ENCODE assay signal across 8 cellular contexts in the genomic region with DNA sequence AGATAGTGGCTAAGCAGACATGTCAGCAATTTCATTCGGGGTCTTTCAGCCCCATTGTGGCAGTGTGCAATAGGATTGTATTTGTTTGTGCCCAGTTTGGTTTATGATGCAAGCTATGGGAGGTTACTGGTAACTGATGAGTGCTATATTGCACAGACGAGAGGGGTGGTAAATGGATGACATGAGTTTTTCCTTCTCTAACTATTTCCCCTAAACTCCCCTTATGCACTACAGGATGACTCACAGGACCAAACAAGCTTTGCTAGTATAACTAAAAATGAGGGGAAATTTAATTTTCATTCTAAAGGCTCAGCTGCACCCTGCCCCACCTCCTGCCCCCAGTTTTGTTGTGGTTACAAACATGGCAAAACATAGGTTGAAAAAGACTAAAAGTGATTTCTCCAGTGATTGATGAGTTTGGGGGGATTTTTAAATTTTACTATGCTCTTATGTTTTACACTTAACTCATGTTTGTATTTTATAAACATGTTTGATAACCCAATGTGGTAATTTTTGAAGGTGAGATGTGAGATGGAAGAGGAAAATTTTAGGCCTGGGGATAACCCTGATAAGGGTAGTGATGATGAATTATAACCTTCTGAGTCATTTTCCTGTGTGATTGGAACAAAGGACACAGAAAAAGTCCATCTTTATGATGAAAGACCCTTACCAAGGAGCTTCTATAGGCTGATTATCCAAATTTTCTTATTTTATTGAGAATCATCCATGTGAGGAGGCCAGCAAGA.
DNase-seq lines count a peak whose midpoint lies in the region; ATAC-seq, FAIRE-seq and TF ChIP-seq lines count a peak whose summit lies in the region.

No MANE protein-coding gene starts in this region.

- H3K36me3 ChIP-seq in keratinocyte (ENCODE audit: control insufficient read depth in 2 of 2, extremely low read depth in 1 of 2, insufficient read depth in 2 of 2, low read length in 2 of 2) (no peaks in the 10 kb centered on the region), H7 (replicated peaks; ENCODE audit: control insufficient read depth, insufficient read depth, low read length) (no peaks in the 10 kb centered on the region)

- H3K4me3 ChIP-seq in keratinocyte (ENCODE audit: control insufficient read depth in 2 of 3, extremely low read depth in 1 of 3, insufficient read depth in 2 of 3, low read depth in 1 of 3, low read length in 3 of 3) (no peak overlapping the region), H7 (ENCODE audit: insufficient read depth, low read depth, low read length) (no peak overlapping the region)

- no peaks in the 10 kb centered on the region for H4K20me1 ChIP-seq in keratinocyte (ENCODE audit: control insufficient read depth, extremely low read depth, insufficient read depth, low read length)

- H3K9ac ChIP-seq in keratinocyte (ENCODE audit: control insufficient read depth, extremely low read depth, insufficient read depth, low read length), result no peak overlapping the region

- DNase-seq in A172 (ENCODE audit: low spot score), result peak; percentile 33
- DNase-seq in activated CD8-positive, alpha-beta memory T cell treated with anti-CD3 and anti-CD28 coated beads, Interleukin-2, amount 50 U/mL, for 4 hours, result peak; percentile 25
- DNase-seq in keratinocyte (ENCODE audit: low read depth, low spot score), result no peak
- DNase-seq in H7, result no peak
- no peak for DNase-seq in posterior vena cava (ENCODE audit: low spot score)
- no peak for DNase-seq in NCI-H345 (lab: John Stamatoyannopoulos, UW)
- DNase-seq in NCI-H748 treated with DMSO at 0.1 percent for 48 hours (lab: John Stamatoyannopoulos, UW), result no peak

- H3K9me3 ChIP-seq in keratinocyte (ENCODE audit: control insufficient read depth, low read depth, low read length), result peaks cover 8% of the 10 kb centered on the region

- H2AFZ ChIP-seq in keratinocyte (ENCODE audit: control insufficient read depth, low read length), result no peak overlapping the region

- peak; percentile 50 for ATAC-seq in HG03045 (IDR thresholded peaks at IDR 0.05; ENCODE audit: unreplicated experiment)

- peak overlapping the region; percentile 62 for H3K27ac ChIP-seq in keratinocyte (ENCODE audit: control insufficient read depth, insufficient read depth, low read length)

- TF ChIP-seq CTCF in keratinocyte (optimal IDR thresholded peaks at IDR 0.05 in 1 of 3, IDR thresholded peaks at IDR 0.05 in 1 of 3, conservative IDR thresholded peaks at IDR 0.05 in 1 of 3; ENCODE audit: extremely low read depth in 1 of 3, insufficient read depth in 2 of 3, low read length in 3 of 3), result no peak

- H3K79me2 ChIP-seq in keratinocyte (ENCODE audit: control insufficient read depth, insufficient read depth, low read length), result no peaks in the 10 kb centered on the region

- dilution Hi-C loops in keratinocyte (cut with MboI; ENCODE audit: extremely low pct_ligation_motif_present, low sequenced_read_pairs), result no loop called here

- no peak for FAIRE-seq in keratinocyte (lab: Jason Lieb, UNC)

- H3K9me1 ChIP-seq in keratinocyte (ENCODE audit: control insufficient read depth, extremely low read depth, insufficient read depth, low read length), result no peaks in the 10 kb centered on the region

- peaks cover 14% of the 10 kb centered on the region for H3K4me1 ChIP-seq in keratinocyte (ENCODE audit: control insufficient read depth, extremely low read depth, insufficient read depth, low read length)

- H3K4me2 ChIP-seq in keratinocyte (ENCODE audit: control insufficient read depth, extremely low read depth, insufficient read depth, low read depth, low read length), result peak overlapping the region; percentile 45

- intact Hi-C loops in posterior vena cava (cut with DNase I), result no loop called here

- H3K27me3 ChIP-seq in keratinocyte (ENCODE audit: control insufficient read depth, extremely low read depth, insufficient read depth, low read length) (no peaks in the 10 kb centered on the region), H7 (ENCODE audit: control insufficient read depth, insufficient read depth, low read length) (no peaks in the 10 kb centered on the region)

Comparison
In these comparisons a context has a peak if more than half of its experiments do, and no peak if none do; other contexts are left out.
1. DNase-seq: peak in A172 (single experiment) and activated CD8-positive, alpha-beta memory T cell treated with anti-CD3 and anti-CD28 coated beads, Interleukin-2, amount 50 U/mL, for 4 hours (single experiment); none in keratinocyte (single experiment), H7 (single experiment), posterior vena cava (single experiment), NCI-H345 (single experiment) and NCI-H748 treated with DMSO at 0.1 percent for 48 hours (single experiment).